Comparison of ENCODE assay signal across 19 cellular contexts in genomic region chr13:30656178-30656577, GRCh38. TPM values are rescaled to one million over a fixed set of nuclear protein-coding genes. Genes with fewer than 3 reads are reported as not detected.
DNase-seq lines count a peak whose midpoint lies in the region; ATAC-seq, FAIRE-seq and TF ChIP-seq lines count a peak whose summit lies in the region.
"Had no signal": no experiment of that assay in that cellular context is flagged by ENCODE, and none has a peak within 500 bp of the region (broad histone marks: within the 10 kb centered on the region; RNA-seq: fewer than 3 reads in every experiment).

No MANE protein-coding gene starts in this region.

- no peak for DNase-seq in activated naive CD4-positive, alpha-beta T cell treated with anti-CD3 and anti-CD28 coated beads for 36 hours
- no peak for DNase-seq in GM19239 (ENCODE audit: insufficient read length, low spot score)
- DNase-seq in GM13977 (ENCODE audit: low spot score), result no peak
- DNase-seq: AML-193; Calu3; CD4-positive, alpha-beta memory T cell; DMS79 treated with DMSO at 0.1 percent for 48 hours; GF-D8; GM23248; IMR-90; Kasumi-1; KBM-7 had no signal

- in situ Hi-C loops in GM13977 (cut with MboI; ENCODE audit: low pct_unique_long_range_greater_than_20kb, low sequenced_read_pairs, unreplicated experiment), result no loop called here

- CTCF ChIA-PET in activated naive CD4-positive, alpha-beta T cell treated with anti-CD3 and anti-CD28 coated beads for 36 hours (lab: Charles Lee), result interaction anchor here (0.6 kb wide), 1 partner anchor 302 kb away, joined by 3 read pairs; no protein-coding TSS in a partner anchor

- H3K27ac Mint-ChIP-seq in activated naive CD4-positive, alpha-beta T cell treated with anti-CD3 and anti-CD28 coated beads, Interleukin-2, amount 50 U/mL, for 24 hours, result peak overlapping the region; percentile 10
- no peak overlapping the region for H3K27ac Mint-ChIP-seq in activated naive CD4-positive, alpha-beta T cell treated with anti-CD3 and anti-CD28 coated beads for 36 hours
- peak overlapping the region in 2 of 3 donors; percentile 7 to 36 for H3K27ac Mint-ChIP-seq in IgD-negative memory B cell

- intact Hi-C loops in activated naive CD4-positive, alpha-beta T cell treated with anti-CD3 and anti-CD28 coated beads for 36 hours (cut with micrococcal nuclease), result no loop called here

- no peaks in the 10 kb centered on the region for H3K9me3 Mint-ChIP-seq in activated naive CD4-positive, alpha-beta T cell treated with anti-CD3 and anti-CD28 coated beads, Interleukin-2, amount 50 U/mL, for 24 hours
- no peaks in the 10 kb centered on the region for H3K9me3 Mint-ChIP-seq in activated naive CD4-positive, alpha-beta T cell treated with anti-CD3 and anti-CD28 coated beads for 36 hours
- H3K9me3 Mint-ChIP-seq in IgD-negative memory B cell, result peaks cover 0 to 4% (median 3%) of the 10 kb centered on the region in 3 donors
- H3K9me3 Mint-ChIP-seq: CD14-positive monocyte; CD4-positive, alpha-beta memory T cell had no signal

- peaks cover 34% of the 10 kb centered on the region for H3K4me1 Mint-ChIP-seq in activated naive CD4-positive, alpha-beta T cell treated with anti-CD3 and anti-CD28 coated beads, Interleukin-2, amount 50 U/mL, for 24 hours
- peaks cover 23% of the 10 kb centered on the region for H3K4me1 Mint-ChIP-seq in activated naive CD4-positive, alpha-beta T cell treated with anti-CD3 and anti-CD28 coated beads for 36 hours (ENCODE audit: low read depth)
- peaks cover 15 to 20% (median 15%) of the 10 kb centered on the region in 3 donors for H3K4me1 Mint-ChIP-seq in IgD-negative memory B cell

- peaks cover 37% of the 10 kb centered on the region for H3K36me3 Mint-ChIP-seq in activated naive CD4-positive, alpha-beta T cell treated with anti-CD3 and anti-CD28 coated beads, Interleukin-2, amount 50 U/mL, for 24 hours
- peaks cover 42% of the 10 kb centered on the region for H3K36me3 Mint-ChIP-seq in activated naive CD4-positive, alpha-beta T cell treated with anti-CD3 and anti-CD28 coated beads for 36 hours (ENCODE audit: low read depth)
- H3K36me3 Mint-ChIP-seq in IgD-negative memory B cell, result peaks cover 19% of the 10 kb centered on the region

- H3K4me3 Mint-ChIP-seq in activated naive CD4-positive, alpha-beta T cell treated with anti-CD3 and anti-CD28 coated beads, Interleukin-2, amount 50 U/mL, for 24 hours, result no peak overlapping the region
- no peak overlapping the region for H3K4me3 Mint-ChIP-seq in activated naive CD4-positive, alpha-beta T cell treated with anti-CD3 and anti-CD28 coated beads for 36 hours
- no peak overlapping the region for H3K4me3 Mint-ChIP-seq in IgD-negative memory B cell
- H3K4me3 Mint-ChIP-seq: CD14-positive monocyte; CD4-positive, alpha-beta memory T cell had no signal

- TF ChIP-seq CTCF in GM13977 (IDR thresholded peaks at IDR 0.05; ENCODE audit: extremely low read depth, insufficient read depth, missing control alignments), result no peak

- no peaks in the 10 kb centered on the region for H3K27me3 Mint-ChIP-seq in activated naive CD4-positive, alpha-beta T cell treated with anti-CD3 and anti-CD28 coated beads, Interleukin-2, amount 50 U/mL, for 24 hours
- no peaks in the 10 kb centered on the region for H3K27me3 Mint-ChIP-seq in activated naive CD4-positive, alpha-beta T cell treated with anti-CD3 and anti-CD28 coated beads for 36 hours (ENCODE audit: low read depth)
- H3K27me3 Mint-ChIP-seq in IgD-negative memory B cell, result no peaks in the 10 kb centered on the region
- H3K27me3 Mint-ChIP-seq: CD4-positive, alpha-beta memory T cell had no signal

- ATAC-seq in HG03521 (IDR thresholded peaks at IDR 0.05; ENCODE audit: unreplicated experiment) (no peak), GM19455 (IDR thresholded peaks at IDR 0.05; ENCODE audit: unreplicated experiment) (no peak)
- ATAC-seq: A549 had no signal

- FAIRE-seq in GM19239 (lab: Jason Lieb, UNC), result peak; percentile 86
- FAIRE-seq: A549, HTR-8/SVneo had no signal

RNA-seq across cellular contexts. Expression of gene USPL1, which starts 38.5 kb away (rescaled TPM):
- 10 to 100 TPM; 10.7 to 11.3 TPM for total RNA-seq in activated naive CD4-positive, alpha-beta T cell treated with anti-CD3 and anti-CD28 coated beads for 36 hours
- polyA plus RNA-seq in IgD-negative memory B cell, result 26.1 TPM
